In the genomic region with DNA sequence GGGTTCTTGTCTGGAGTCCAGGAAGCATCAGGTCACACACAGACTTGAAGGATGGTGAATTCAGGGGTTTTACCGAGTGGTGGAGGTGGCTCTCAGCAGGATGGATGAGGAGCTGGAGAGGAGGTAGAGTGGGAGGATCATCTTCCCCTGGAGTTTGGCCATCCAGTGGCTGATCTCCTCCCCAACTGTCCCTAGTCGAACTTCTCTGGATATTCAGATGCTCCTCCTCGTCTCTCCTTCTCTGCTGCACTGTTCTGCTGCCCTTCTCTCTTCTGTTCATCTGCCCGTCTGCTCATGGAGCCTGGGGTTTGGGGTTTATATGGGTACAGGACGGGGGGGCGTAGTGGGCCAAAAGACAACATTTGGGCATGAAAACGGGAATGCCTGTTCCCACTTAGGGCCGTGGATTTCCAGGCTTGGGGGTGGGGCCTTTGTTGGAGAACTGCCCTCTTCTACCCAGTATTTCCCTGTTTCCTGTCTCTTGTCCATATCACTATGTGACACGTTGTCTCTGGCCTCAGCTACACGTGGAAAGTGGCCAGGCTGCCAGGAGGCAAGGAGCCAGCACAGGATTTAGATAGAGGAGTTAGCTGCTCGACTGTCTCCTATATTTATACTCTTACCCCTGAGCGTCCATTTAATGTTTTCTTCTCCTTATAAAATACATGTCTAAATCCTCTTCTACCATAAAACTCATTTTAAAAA, we compare ENCODE assay signal across 11 cellular contexts.
DNase-seq lines count a peak whose midpoint lies in the region; ATAC-seq and TF ChIP-seq lines count a peak whose summit lies in the region.
"Had no signal": no experiment of that assay in that cellular context is flagged by ENCODE, and none has a peak within 500 bp of the region (broad histone marks: within the 10 kb centered on the region; RNA-seq: fewer than 3 reads in every experiment).

No MANE protein-coding gene starts in this region.

- intact Hi-C loops in colonic mucosa (cut with DNase I): loop anchor here (10.0 kb wide), 1 partner anchor 72 kb away; no protein-coding TSS in a partner anchor
- intact Hi-C loops in stomach (cut with DNase I; ENCODE audit: low total_unique reads): no loop called here

- H3K27ac Mint-ChIP-seq in naive thymus-derived CD8-positive, alpha-beta T cell: no peak overlapping the region
- H3K27ac Mint-ChIP-seq: activated CD4-positive, alpha-beta memory T cell treated with anti-CD3 and anti-CD28 coated beads for 36 hours had no signal

- TF ChIP-seq CTCF in colonic mucosa (IDR thresholded peaks at IDR 0.05) (no peak), stomach (IDR thresholded peaks at IDR 0.05) (no peak), tibial nerve (IDR thresholded peaks at IDR 0.05) (no peak)

- peaks cover 5% of the 10 kb centered on the region for H3K4me1 ChIP-seq in colonic mucosa
- H3K4me1 ChIP-seq in stomach: peaks cover 10 to 53% (median 29%) of the 10 kb centered on the region in 4 donors
- H3K4me1 ChIP-seq in tibial nerve: peaks cover 0 to 76% (median 19%) of the 10 kb centered on the region in 4 donors

- TF ChIP-seq POLR2A in stomach (IDR thresholded peaks at IDR 0.05) (no peak), tibial nerve (IDR thresholded peaks at IDR 0.05) (no peak)

- no peaks in the 10 kb centered on the region for H3K9me3 ChIP-seq in colonic mucosa
- H3K9me3 ChIP-seq in stomach: no peaks in the 10 kb centered on the region
- H3K9me3 ChIP-seq in tibial nerve: no peaks in the 10 kb centered on the region

- H3K9ac ChIP-seq in colonic mucosa (ENCODE audit: low read depth in 2 of 2, low read length in 2 of 2): no peak overlapping the region
- H3K9ac ChIP-seq: KMS-11 had no signal

- H3K36me3 Mint-ChIP-seq in naive thymus-derived CD8-positive, alpha-beta T cell: no peaks in the 10 kb centered on the region
- H3K36me3 Mint-ChIP-seq: activated CD4-positive, alpha-beta memory T cell treated with anti-CD3 and anti-CD28 coated beads for 36 hours had no signal

- peaks cover 0 to 3% (median 0%) of the 10 kb centered on the region in 4 donors for H3K4me1 Mint-ChIP-seq in naive thymus-derived CD8-positive, alpha-beta T cell

- 46 to 59% (median 53%) methylated on average over 12 of the region's 12 CpGs for WGBS in stomach, 5 donors
- WGBS in tibial nerve, 2 donors: 46 to 52% methylated on average over 12 of the region's 12 CpGs

- no peaks in the 10 kb centered on the region for H3K9me3 Mint-ChIP-seq in naive thymus-derived CD8-positive, alpha-beta T cell
- H3K9me3 Mint-ChIP-seq: activated CD4-positive, alpha-beta memory T cell treated with anti-CD3 and anti-CD28 coated beads for 36 hours had no signal

- POLR2A ChIA-PET in naive thymus-derived CD8-positive, alpha-beta T cell (lab: Charles Lee): no interaction called here

- peak; percentile 67 for ATAC-seq in left lobe of liver
- ATAC-seq in naive thymus-derived CD8-positive, alpha-beta T cell: no peak

- H3K27ac ChIP-seq in colonic mucosa (no peak overlapping the region), stomach (peak overlapping the region in 1 of 5 donors; percentile 31), tibial nerve (peak overlapping the region in 1 of 4 donors; percentile 1)
- H3K27ac ChIP-seq: KMS-11 had no signal

- no peaks in the 10 kb centered on the region for H3K36me3 ChIP-seq in colonic mucosa
- H3K36me3 ChIP-seq in stomach: no peaks in the 10 kb centered on the region
- H3K36me3 ChIP-seq in tibial nerve: no peaks in the 10 kb centered on the region

- H3K4me3 ChIP-seq in colonic mucosa (no peak overlapping the region), stomach (no peak overlapping the region), tibial nerve (no peak overlapping the region)

- H3K27me3 ChIP-seq in colonic mucosa (no peaks in the 10 kb centered on the region), stomach (no peaks in the 10 kb centered on the region), tibial nerve (no peaks in the 10 kb centered on the region)

- H3K27me3 Mint-ChIP-seq in naive thymus-derived CD8-positive, alpha-beta T cell: peaks cover 0 to 8% (median 0%) of the 10 kb centered on the region in 5 donors
- H3K27me3 Mint-ChIP-seq: activated CD4-positive, alpha-beta memory T cell treated with anti-CD3 and anti-CD28 coated beads for 36 hours had no signal

- no peak for TF ChIP-seq EP300 in stomach (IDR thresholded peaks at IDR 0.05)
- no peak for TF ChIP-seq EP300 in tibial nerve (IDR thresholded peaks at IDR 0.05)

- DNase-seq in NCI-H2029 (lab: John Stamatoyannopoulos, UW) (peak; percentile 80), colonic mucosa (peak; percentile 62), left lobe of liver (ENCODE audit: low spot score) (peak; percentile 53), stomach (peak; percentile 30), tibial nerve (ENCODE audit: low spot score in 2 of 2) (no peak), GF-D8 (lab: John Stamatoyannopoulos, UW) (no peak), NCI-H1105 treated with DMSO at 0.1 percent for 48 hours (lab: John Stamatoyannopoulos, UW) (no peak)
- no peak for DNase-seq in naive thymus-derived CD8-positive, alpha-beta T cell
- DNase-seq: activated CD4-positive, alpha-beta memory T cell treated with anti-CD3 and anti-CD28 coated beads for 36 hours; DMS153 had no signal

- H3K4me3 Mint-ChIP-seq in naive thymus-derived CD8-positive, alpha-beta T cell: no peak overlapping the region
- H3K4me3 Mint-ChIP-seq: activated CD4-positive, alpha-beta memory T cell treated with anti-CD3 and anti-CD28 coated beads for 36 hours had no signal

Comparison
In these comparisons a context has a peak if more than half of its experiments do, and no peak if none do; other contexts are left out.
1. DNase-seq: peak in NCI-H2029 (single experiment), colonic mucosa (single experiment), left lobe of liver (single experiment) and stomach (single experiment); none in tibial nerve (0 of 2), GF-D8 (single experiment), naive thymus-derived CD8-positive, alpha-beta T cell (0 of 10) and NCI-H1105 treated with DMSO at 0.1 percent for 48 hours (single experiment).